ENCODE assay signal across 1 cellular context in genomic region chrX:153724252-153725038, GRCh38.
TF ChIP-seq lines count a peak whose summit lies in the region.

Gene ABCD1, plus strand, starts transcription at chrX:153724856. Its CDS starts 411 bp downstream, at chrX:153725267.
Gene BCAP31, minus strand, starts transcription at chrX:153724387. Its CDS starts 1,143 bp downstream, at chrX:153723244.

TF ChIP-seq in HEK293, 187 proteins besides CTCF, POLR2A, EP300 and RAD21 (continued from another document):
- TF ChIP-seq ZBTB26 (tag by site-specific recombination; optimal IDR thresholded peaks at IDR 0.05), result peak; percentile 52
- TF ChIP-seq ZNF76 (tag by site-specific recombination; IDR thresholded peaks at IDR 0.05; ENCODE audit: borderline replicate concordance, low read depth), result peak; percentile 89
- no peak for TF ChIP-seq HOXA7 (CRISPR knock-in tag; IDR thresholded peaks at IDR 0.05; ENCODE audit: borderline replicate concordance)
- peak; percentile 90 for TF ChIP-seq SP3 (tag by site-specific recombination; IDR thresholded peaks at IDR 0.05)
- peak; percentile 23; the same call in 1 of the 2 replicates for TF ChIP-seq ZIC2 (tag by site-specific recombination; IDR thresholded peaks at IDR 0.05)
- no peak for TF ChIP-seq ZNF549 (tag by site-specific recombination; IDR thresholded peaks at IDR 0.05)
- peak; percentile 62 for TF ChIP-seq GLIS2 (tag by site-specific recombination; IDR thresholded peaks at IDR 0.05)
- no peak for TF ChIP-seq ZNF398 (tag by site-specific recombination; IDR thresholded peaks at IDR 0.05)
- no peak for TF ChIP-seq ZEB2 (tag by site-specific recombination; IDR thresholded peaks at IDR 0.05)
- TF ChIP-seq KLF1 (tag by site-specific recombination; IDR thresholded peaks at IDR 0.05), result peak; percentile 88
- peak; percentile 45; the same call in 1 of the 2 replicates for TF ChIP-seq KLF9 (tag by site-specific recombination; IDR thresholded peaks at IDR 0.05; ENCODE audit: low read depth)
- TF ChIP-seq EGR2 (tag by site-specific recombination; IDR thresholded peaks at IDR 0.05; ENCODE audit: low read depth), result peak; percentile 83; the same call in 1 of the 2 replicates
- TF ChIP-seq KLF10 (tag by site-specific recombination; IDR thresholded peaks at IDR 0.05), result peak; percentile 39
- no peak for TF ChIP-seq ZNF146 (tag by site-specific recombination; IDR thresholded peaks at IDR 0.05)
- TF ChIP-seq ZFHX2 (tag by site-specific recombination; conservative IDR thresholded peaks at IDR 0.05), result peak; percentile 89
